Comparison of ENCODE assay signal across 21 cellular contexts in the genomic region with DNA sequence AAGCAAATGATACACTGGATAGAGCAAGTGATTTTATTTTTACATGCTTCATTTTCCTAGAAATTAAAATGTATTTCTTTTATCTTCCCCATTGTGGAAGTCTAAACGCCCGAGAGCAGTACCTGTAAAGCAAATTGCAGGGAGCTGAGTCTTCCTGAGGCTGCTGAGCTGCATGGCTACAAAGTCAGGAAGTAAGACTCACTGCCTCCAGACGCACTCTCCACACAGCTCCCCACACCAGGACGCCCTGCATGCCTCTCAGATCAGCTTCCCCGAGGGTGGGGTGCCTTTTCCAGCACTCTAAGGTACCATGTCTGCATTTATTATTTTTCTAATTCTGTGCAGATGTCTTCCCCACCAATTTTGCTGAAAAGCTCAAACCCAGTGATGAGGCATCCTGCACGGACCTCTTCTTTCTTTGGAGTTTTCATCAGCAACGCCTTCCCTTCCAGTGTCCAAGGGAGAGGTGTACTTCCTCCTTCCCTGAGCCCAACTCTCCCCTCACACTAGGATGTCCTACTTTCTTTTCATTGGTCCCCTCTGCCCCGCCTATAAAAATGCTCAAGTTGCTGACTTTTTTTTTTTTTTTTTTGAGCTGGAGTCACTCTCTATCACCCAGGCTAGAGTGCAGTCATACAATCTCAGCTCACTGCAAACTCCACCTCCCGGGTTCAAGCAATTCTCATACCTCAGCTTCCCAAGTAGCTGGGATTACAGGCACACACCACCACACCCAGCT.
DNase-seq lines count a peak whose midpoint lies in the region; ATAC-seq lines count a peak whose summit lies in the region.
"Had no signal": no experiment of that assay in that cellular context is flagged by ENCODE, and none has a peak within 500 bp of the region (broad histone marks: within the 10 kb centered on the region; RNA-seq: fewer than 3 reads in every experiment).

No MANE protein-coding gene starts in this region.

- no peak overlapping the region for H3K4me3 Mint-ChIP-seq in activated naive CD8-positive, alpha-beta T cell treated with anti-CD3 and anti-CD28 coated beads, Interleukin-2, amount 10 ng/mL, durations not matched to agents 7 days and 5 days
- H3K4me3 Mint-ChIP-seq in activated naive CD8-positive, alpha-beta T cell treated with anti-CD3 and anti-CD28 coated beads, Interleukin-2, amount 50 U/mL, for 24 hours: no peak overlapping the region
- H3K4me3 Mint-ChIP-seq: activated T-cell treated with anti-CD3 and anti-CD28 coated beads, Interleukin-2, amount 50 U/mL, for 24 hours; CD4-positive, alpha-beta T cell; immature natural killer cell; nephron; stimulated activated naive CD8-positive, alpha-beta T cell treated with anti-CD3 and anti-CD28 coated beads, Interleukin-15, Interleukin-2, amounts not matched to agents 100 ng/mL and 50 ng/mL, for 24 hours had no signal

- POLR2A ChIA-PET in activated naive CD8-positive, alpha-beta T cell treated with anti-CD3 and anti-CD28 coated beads, Interleukin-2, amount 10 ng/mL, durations not matched to agents 7 days and 5 days (lab: Charles Lee): interaction anchor here (0.7 kb wide), 1 partner anchor 215 kb away, joined by 3 read pairs; no protein-coding TSS in a partner anchor

- H3K27ac ChIP-seq in epithelial cell of prostate: peak overlapping the region; percentile 61
- H3K27ac ChIP-seq: Peyer's patch, psoas muscle had no signal

- H3K27ac Mint-ChIP-seq in activated naive CD8-positive, alpha-beta T cell treated with anti-CD3 and anti-CD28 coated beads, Interleukin-2, amount 10 ng/mL, durations not matched to agents 7 days and 5 days: peak overlapping the region; percentile 2
- H3K27ac Mint-ChIP-seq in activated naive CD8-positive, alpha-beta T cell treated with anti-CD3 and anti-CD28 coated beads, Interleukin-2, amount 50 U/mL, for 24 hours: no peak overlapping the region
- H3K27ac Mint-ChIP-seq: activated T-cell treated with anti-CD3 and anti-CD28 coated beads, Interleukin-2, amount 50 U/mL, for 24 hours; CD4-positive, alpha-beta T cell; stimulated activated naive CD8-positive, alpha-beta T cell treated with anti-CD3 and anti-CD28 coated beads, Interleukin-15, Interleukin-2, amounts not matched to agents 100 ng/mL and 50 ng/mL, for 24 hours had no signal

- H3K36me3 Mint-ChIP-seq in activated naive CD8-positive, alpha-beta T cell treated with anti-CD3 and anti-CD28 coated beads, Interleukin-2, amount 10 ng/mL, durations not matched to agents 7 days and 5 days: peaks cover 51% of the 10 kb centered on the region
- peaks cover 70% of the 10 kb centered on the region for H3K36me3 Mint-ChIP-seq in activated naive CD8-positive, alpha-beta T cell treated with anti-CD3 and anti-CD28 coated beads, Interleukin-2, amount 50 U/mL, for 24 hours (ENCODE audit: low read depth)

- peaks cover 10% of the 10 kb centered on the region for H3K4me1 Mint-ChIP-seq in activated naive CD8-positive, alpha-beta T cell treated with anti-CD3 and anti-CD28 coated beads, Interleukin-2, amount 10 ng/mL, durations not matched to agents 7 days and 5 days
- no peaks in the 10 kb centered on the region for H3K4me1 Mint-ChIP-seq in activated naive CD8-positive, alpha-beta T cell treated with anti-CD3 and anti-CD28 coated beads, Interleukin-2, amount 50 U/mL, for 24 hours
- H3K4me1 Mint-ChIP-seq: immature natural killer cell had no signal

- H3K27me3 Mint-ChIP-seq in activated naive CD8-positive, alpha-beta T cell treated with anti-CD3 and anti-CD28 coated beads, Interleukin-2, amount 10 ng/mL, durations not matched to agents 7 days and 5 days: no peaks in the 10 kb centered on the region
- H3K27me3 Mint-ChIP-seq in activated naive CD8-positive, alpha-beta T cell treated with anti-CD3 and anti-CD28 coated beads, Interleukin-2, amount 50 U/mL, for 24 hours: no peaks in the 10 kb centered on the region
- H3K27me3 Mint-ChIP-seq: activated T-cell treated with anti-CD3 and anti-CD28 coated beads, Interleukin-2, amount 50 U/mL, for 24 hours; CD4-positive, alpha-beta T cell; stimulated activated naive CD8-positive, alpha-beta T cell treated with anti-CD3 and anti-CD28 coated beads, Interleukin-15, Interleukin-2, amounts not matched to agents 100 ng/mL and 50 ng/mL, for 24 hours had no signal

- DNase-seq in activated naive CD8-positive, alpha-beta T cell treated with anti-CD3 and anti-CD28 coated beads, Interleukin-2, amount 10 ng/mL, durations not matched to agents 7 days and 5 days: no peak
- DNase-seq in activated naive CD8-positive, alpha-beta T cell treated with anti-CD3 and anti-CD28 coated beads, Interleukin-2, amount 50 U/mL, for 24 hours: no peak
- DNase-seq in SKM-1 (lab: John Stamatoyannopoulos, UW; ENCODE audit: unreplicated experiment) (peak; percentile 16), epithelial cell of prostate (ENCODE audit: low read depth, low spot score) (no peak), putamen (ENCODE audit: low spot score) (no peak), NOMO-1 (lab: John Stamatoyannopoulos, UW; ENCODE audit: unreplicated experiment in 2 of 2) (no peak)
- DNase-seq: activated T-cell treated with anti-CD3 and anti-CD28 coated beads, Interleukin-2, amount 50 U/mL, for 24 hours; caudate nucleus; CD4-positive, alpha-beta T cell; immature natural killer cell; mammary epithelial cell; NCI-H1105; NCI-H748 treated with DMSO at 0.1 percent for 48 hours; Peyer's patch; psoas muscle; SK-N-SH; stimulated activated CD4-positive, alpha-beta T cell treated with anti-CD3 and anti-CD28 coated beads, Interleukin-12 subunit alpha, Interleukin-12 subunit beta, amount 100 ng/mL, for 4 hours had no signal

- peaks cover 14% of the 10 kb centered on the region for H3K9me3 Mint-ChIP-seq in activated naive CD8-positive, alpha-beta T cell treated with anti-CD3 and anti-CD28 coated beads, Interleukin-2, amount 10 ng/mL, durations not matched to agents 7 days and 5 days
- H3K9me3 Mint-ChIP-seq in activated naive CD8-positive, alpha-beta T cell treated with anti-CD3 and anti-CD28 coated beads, Interleukin-2, amount 50 U/mL, for 24 hours: peaks cover 20% of the 10 kb centered on the region

- no peak for ATAC-seq in activated naive CD8-positive, alpha-beta T cell treated with anti-CD3 and anti-CD28 coated beads, Interleukin-2, amount 10 ng/mL, durations not matched to agents 7 days and 5 days (ENCODE audit: low read depth)
- ATAC-seq in activated naive CD8-positive, alpha-beta T cell treated with anti-CD3 and anti-CD28 coated beads, Interleukin-2, amount 50 U/mL, for 24 hours: no peak
- ATAC-seq in GM21526 (IDR thresholded peaks at IDR 0.05; ENCODE audit: low FRiP score, unreplicated experiment) (no peak), HG03280 (IDR thresholded peaks at IDR 0.05; ENCODE audit: unreplicated experiment) (no peak)
- ATAC-seq: psoas muscle had no signal
